In genomic region chr4:174292473-174292872, GRCh38 we compare ENCODE assay signal across 4 cellular contexts.
A peak's percentile ranks its signal among the peaks of the same experiment; 100 is the strongest.
TF ChIP-seq lines count a peak whose summit lies in the region.

No MANE protein-coding gene starts in this region.

TF ChIP-seq in SK-N-SH treated with all-trans-retinoic acid at 6 μM for 48 hours, 23 proteins besides CTCF, POLR2A, EP300 and RAD21:
- TF ChIP-seq TOX (CRISPR knock-in tag; IDR thresholded peaks at IDR 0.05; ENCODE audit: borderline replicate concordance) (no peak), ZFP30 (CRISPR knock-in tag; IDR thresholded peaks at IDR 0.05) (peak; percentile 76)

TF ChIP-seq in SK-N-SH, 30 proteins besides CTCF, POLR2A, EP300 and RAD21:
- TF ChIP-seq NFIC (IDR thresholded peaks at IDR 0.05; ENCODE audit: borderline replicate concordance), result no peak

TF ChIP-seq in HEK293, 187 proteins besides CTCF, POLR2A, EP300 and RAD21:
- TF ChIP-seq SETDB1 (IDR thresholded peaks at IDR 0.05; ENCODE audit: insufficient read length, low read length), result peak; percentile 88
- no peak for TF ChIP-seq ZNF670 (tag by site-specific recombination; IDR thresholded peaks at IDR 0.05; ENCODE audit: low read depth)
- TF ChIP-seq GLI2 (tag by site-specific recombination; IDR thresholded peaks at IDR 0.05; ENCODE audit: borderline replicate concordance, low read depth), result no peak
- TF ChIP-seq, protein P1, sequence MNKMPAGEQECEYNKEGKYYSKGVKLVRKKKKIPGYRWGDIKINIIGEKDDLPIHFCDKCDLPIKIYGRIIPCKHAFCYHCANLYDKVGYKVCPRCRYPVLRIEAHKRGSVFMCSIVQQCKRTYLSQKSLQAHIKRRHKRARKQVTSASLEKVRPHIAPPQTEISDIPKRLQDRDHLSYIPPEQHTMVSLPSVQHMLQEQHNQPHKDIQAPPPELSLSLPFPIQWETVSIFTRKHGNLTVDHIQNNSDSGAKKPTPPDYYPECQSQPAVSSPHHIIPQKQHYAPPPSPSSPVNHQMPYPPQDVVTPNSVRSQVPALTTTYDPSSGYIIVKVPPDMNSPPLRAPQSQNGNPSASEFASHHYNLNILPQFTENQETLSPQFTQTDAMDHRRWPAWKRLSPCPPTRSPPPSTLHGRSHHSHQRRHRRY (tag by site-specific recombination; IDR thresholded peaks at IDR 0.05), result no peak
- no peak for TF ChIP-seq ZNF514 (tag by site-specific recombination; IDR thresholded peaks at IDR 0.05)
TF ChIP-seq in HEK293: peak in this region for 1.

TF ChIP-seq in GM12878, 131 proteins besides CTCF, POLR2A, EP300 and RAD21:
- TF ChIP-seq BACH1 (IDR thresholded peaks at IDR 0.05; ENCODE audit: borderline replicate concordance) (no peak), CBX5 (IDR thresholded peaks at IDR 0.05; ENCODE audit: low read depth) (peak; percentile 89; the same call in 1 of the 2 replicates), FOXK2 (IDR thresholded peaks at IDR 0.05) (no peak), GABPA (IDR thresholded peaks at IDR 0.05; ENCODE audit: low read depth) (no peak), SP1 (IDR thresholded peaks at IDR 0.05; ENCODE audit: low read depth, low read length) (no peak), STAT3 (IDR thresholded peaks at IDR 0.05; ENCODE audit: low read depth, low read length) (no peak), TCF3 (IDR thresholded peaks at IDR 0.05; ENCODE audit: borderline replicate concordance, insufficient read depth, low read depth, low read length) (no peak), STAT1 (conservative IDR thresholded peaks at IDR 0.05) (no peak), REST (IDR thresholded peaks at IDR 0.05; ENCODE audit: low read depth, low read length) (no peak), POLR2AphosphoS2 (IDR thresholded peaks at IDR 0.05; ENCODE audit: low read depth, low read length) (no peak), HSF1 (IDR thresholded peaks at IDR 0.05; ENCODE audit: low read depth, low read length) (no peak), EGR1 (IDR thresholded peaks at IDR 0.05; ENCODE audit: borderline replicate concordance in 1 of 2, low read depth in 2 of 2, low read length in 2 of 2) (no peak), SREBF1 (IDR thresholded peaks at IDR 0.05; ENCODE audit: low read length) (no peak), KAT2A (conservative IDR thresholded peaks at IDR 0.05; ENCODE audit: control insufficient read depth, low read depth, low read length) (no peak), PML (IDR thresholded peaks at IDR 0.05; ENCODE audit: low read length) (no peak), BRCA1 (IDR thresholded peaks at IDR 0.05; ENCODE audit: low read depth, low read length) (no peak), ZNF207 (IDR thresholded peaks at IDR 0.05; ENCODE audit: borderline replicate concordance) (no peak), CREB1 (IDR thresholded peaks at IDR 0.05; ENCODE audit: low read depth) (no peak), TBL1XR1 (IDR thresholded peaks at IDR 0.05; ENCODE audit: low read depth, low read length) (no peak), NBN (IDR thresholded peaks at IDR 0.05) (peak; percentile 71)
- TF ChIP-seq, protein P2, sequence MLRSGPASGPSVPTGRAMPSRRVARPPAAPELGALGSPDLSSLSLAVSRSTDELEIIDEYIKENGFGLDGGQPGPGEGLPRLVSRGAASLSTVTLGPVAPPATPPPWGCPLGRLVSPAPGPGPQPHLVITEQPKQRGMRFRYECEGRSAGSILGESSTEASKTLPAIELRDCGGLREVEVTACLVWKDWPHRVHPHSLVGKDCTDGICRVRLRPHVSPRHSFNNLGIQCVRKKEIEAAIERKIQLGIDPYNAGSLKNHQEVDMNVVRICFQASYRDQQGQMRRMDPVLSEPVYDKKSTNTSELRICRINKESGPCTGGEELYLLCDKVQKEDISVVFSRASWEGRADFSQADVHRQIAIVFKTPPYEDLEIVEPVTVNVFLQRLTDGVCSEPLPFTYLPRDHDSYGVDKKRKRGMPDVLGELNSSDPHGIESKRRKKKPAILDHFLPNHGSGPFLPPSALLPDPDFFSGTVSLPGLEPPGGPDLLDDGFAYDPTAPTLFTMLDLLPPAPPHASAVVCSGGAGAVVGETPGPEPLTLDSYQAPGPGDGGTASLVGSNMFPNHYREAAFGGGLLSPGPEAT (IDR thresholded peaks at IDR 0.05; ENCODE audit: low read depth), result peak; percentile 53; the same call in 1 of the 2 replicates
- TF ChIP-seq, protein P3, sequence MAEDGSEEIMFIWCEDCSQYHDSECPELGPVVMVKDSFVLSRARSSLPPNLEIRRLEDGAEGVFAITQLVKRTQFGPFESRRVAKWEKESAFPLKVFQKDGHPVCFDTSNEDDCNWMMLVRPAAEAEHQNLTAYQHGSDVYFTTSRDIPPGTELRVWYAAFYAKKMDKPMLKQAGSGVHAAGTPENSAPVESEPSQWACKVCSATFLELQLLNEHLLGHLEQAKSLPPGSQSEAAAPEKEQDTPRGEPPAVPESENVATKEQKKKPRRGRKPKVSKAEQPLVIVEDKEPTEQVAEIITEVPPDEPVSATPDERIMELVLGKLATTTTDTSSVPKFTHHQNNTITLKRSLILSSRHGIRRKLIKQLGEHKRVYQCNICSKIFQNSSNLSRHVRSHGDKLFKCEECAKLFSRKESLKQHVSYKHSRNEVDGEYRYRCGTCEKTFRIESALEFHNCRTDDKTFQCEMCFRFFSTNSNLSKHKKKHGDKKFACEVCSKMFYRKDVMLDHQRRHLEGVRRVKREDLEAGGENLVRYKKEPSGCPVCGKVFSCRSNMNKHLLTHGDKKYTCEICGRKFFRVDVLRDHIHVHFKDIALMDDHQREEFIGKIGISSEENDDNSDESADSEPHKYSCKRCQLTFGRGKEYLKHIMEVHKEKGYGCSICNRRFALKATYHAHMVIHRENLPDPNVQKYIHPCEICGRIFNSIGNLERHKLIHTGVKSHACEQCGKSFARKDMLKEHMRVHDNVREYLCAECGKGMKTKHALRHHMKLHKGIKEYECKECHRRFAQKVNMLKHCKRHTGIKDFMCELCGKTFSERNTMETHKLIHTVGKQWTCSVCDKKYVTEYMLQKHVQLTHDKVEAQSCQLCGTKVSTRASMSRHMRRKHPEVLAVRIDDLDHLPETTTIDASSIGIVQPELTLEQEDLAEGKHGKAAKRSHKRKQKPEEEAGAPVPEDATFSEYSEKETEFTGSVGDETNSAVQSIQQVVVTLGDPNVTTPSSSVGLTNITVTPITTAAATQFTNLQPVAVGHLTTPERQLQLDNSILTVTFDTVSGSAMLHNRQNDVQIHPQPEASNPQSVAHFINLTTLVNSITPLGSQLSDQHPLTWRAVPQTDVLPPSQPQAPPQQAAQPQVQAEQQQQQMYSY (CRISPR knock-in tag; IDR thresholded peaks at IDR 0.05), result no peak
- TF ChIP-seq, protein P4, sequence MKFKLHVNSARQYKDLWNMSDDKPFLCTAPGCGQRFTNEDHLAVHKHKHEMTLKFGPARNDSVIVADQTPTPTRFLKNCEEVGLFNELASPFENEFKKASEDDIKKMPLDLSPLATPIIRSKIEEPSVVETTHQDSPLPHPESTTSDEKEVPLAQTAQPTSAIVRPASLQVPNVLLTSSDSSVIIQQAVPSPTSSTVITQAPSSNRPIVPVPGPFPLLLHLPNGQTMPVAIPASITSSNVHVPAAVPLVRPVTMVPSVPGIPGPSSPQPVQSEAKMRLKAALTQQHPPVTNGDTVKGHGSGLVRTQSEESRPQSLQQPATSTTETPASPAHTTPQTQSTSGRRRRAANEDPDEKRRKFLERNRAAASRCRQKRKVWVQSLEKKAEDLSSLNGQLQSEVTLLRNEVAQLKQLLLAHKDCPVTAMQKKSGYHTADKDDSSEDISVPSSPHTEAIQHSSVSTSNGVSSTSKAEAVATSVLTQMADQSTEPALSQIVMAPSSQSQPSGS (IDR thresholded peaks at IDR 0.05; ENCODE audit: low read length), result no peak
